8 cellular contexts compared by ENCODE assay signal in the genomic region with DNA sequence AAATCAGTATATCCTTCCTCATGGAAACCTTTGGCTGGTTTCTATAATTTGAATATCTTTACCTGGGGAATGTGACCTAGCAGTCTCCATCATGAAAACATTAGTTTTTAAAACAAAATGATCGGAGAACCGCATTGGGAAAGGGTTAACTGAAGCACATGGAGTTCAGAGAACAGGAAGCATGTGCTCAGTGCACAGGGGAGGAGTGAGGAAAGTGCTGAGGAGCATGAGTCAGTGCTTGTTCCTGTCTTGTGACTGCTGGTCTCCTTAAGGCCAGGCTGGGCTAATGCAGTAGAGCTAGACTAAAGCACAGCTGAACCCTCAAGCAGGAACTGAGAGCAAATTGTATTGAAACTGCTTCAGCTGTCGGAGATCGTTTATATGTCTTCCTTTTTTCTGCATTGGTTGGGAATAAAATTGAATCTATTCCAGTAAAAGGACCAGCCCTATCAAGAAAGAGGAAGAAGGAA. TPM values are rescaled to one million over a fixed set of nuclear protein-coding genes. Genes with fewer than 3 reads are reported as not detected.
A peak's percentile ranks its signal among the peaks of the same experiment; 100 is the strongest.
DNase-seq lines count a peak whose midpoint lies in the region; ATAC-seq and TF ChIP-seq lines count a peak whose summit lies in the region.

No MANE protein-coding gene starts in this region.

- TF ChIP-seq CTCF in upper lobe of right lung (IDR thresholded peaks at IDR 0.05) (no peak), mesothelial cell of epicardium (IDR thresholded peaks at IDR 0.05; ENCODE audit: unreplicated experiment) (no peak)

- H3K9me3 Mint-ChIP-seq in natural killer cell treated with Interleukin-12 subunit alpha and Interleukin-12 subunit beta and Interleukin-15 and Interleukin-18, amount 100 ng/mL, for 72 hours, result no peaks in the 10 kb centered on the region
- no peaks in the 10 kb centered on the region for H3K9me3 Mint-ChIP-seq in mesothelial cell of epicardium

- H3K27ac Mint-ChIP-seq in natural killer cell treated with Interleukin-12 subunit alpha and Interleukin-12 subunit beta and Interleukin-15 and Interleukin-18, amount 100 ng/mL, for 72 hours, result peak overlapping the region; percentile 99 to 100
- no peak overlapping the region for H3K27ac Mint-ChIP-seq in mesothelial cell of epicardium

- H3K4me1 ChIP-seq in upper lobe of right lung, result peaks cover 44% of the 10 kb centered on the region

- peaks cover 64% of the 10 kb centered on the region for H3K36me3 Mint-ChIP-seq in natural killer cell treated with Interleukin-12 subunit alpha and Interleukin-12 subunit beta and Interleukin-15 and Interleukin-18, amount 100 ng/mL, for 72 hours
- H3K36me3 Mint-ChIP-seq in mesothelial cell of epicardium, result peaks cover 48% of the 10 kb centered on the region

- no peaks in the 10 kb centered on the region for H3K9me3 ChIP-seq in KOPT-K1 (ENCODE audit: insufficient read depth, low read length, poor library complexity, severe bottlenecking)
- H3K9me3 ChIP-seq in upper lobe of right lung, result no peaks in the 10 kb centered on the region

- DNase-seq in GDM1 (lab: John Stamatoyannopoulos, UW) (peak; percentile 88), epidermal melanocyte (ENCODE audit: insufficient read length, low spot score) (peak; percentile 38), upper lobe of right lung (peak; percentile 64), mesothelial cell of epicardium (ENCODE audit: low spot score in 2 of 2, unreplicated experiment in 2 of 2) (no peak)
- peak; percentile 64 to 74 for DNase-seq in activated CD4-positive, alpha-beta T cell treated with anti-CD3 and anti-CD28 coated beads, Interleukin-2, amount 50 U/mL, for 48 hours
- peak; percentile 82 for DNase-seq in natural killer cell treated with Interleukin-12 subunit alpha and Interleukin-12 subunit beta and Interleukin-15 and Interleukin-18, amount 100 ng/mL, for 72 hours (ENCODE audit: low spot score)

- H3K27me3 Mint-ChIP-seq in natural killer cell treated with Interleukin-12 subunit alpha and Interleukin-12 subunit beta and Interleukin-15 and Interleukin-18, amount 100 ng/mL, for 72 hours, result no peaks in the 10 kb centered on the region
- H3K27me3 Mint-ChIP-seq in mesothelial cell of epicardium (ENCODE audit: low read depth), result no peaks in the 10 kb centered on the region

- H3K27ac ChIP-seq in KOPT-K1 (ENCODE audit: low read depth, low read length, poor library complexity, severe bottlenecking) (peak overlapping the region; percentile 97), upper lobe of right lung (peak overlapping the region; percentile 44)

- H3K4me1 Mint-ChIP-seq in natural killer cell treated with Interleukin-12 subunit alpha and Interleukin-12 subunit beta and Interleukin-15 and Interleukin-18, amount 100 ng/mL, for 72 hours (ENCODE audit: low read depth in 2 of 2), result peaks cover 68 to 71% of the 10 kb centered on the region in 2 donors
- H3K4me1 Mint-ChIP-seq in mesothelial cell of epicardium, result peaks cover 17% of the 10 kb centered on the region

- peak overlapping the region; percentile 72 for H3K4me3 ChIP-seq in upper lobe of right lung

- no peaks in the 10 kb centered on the region for H3K27me3 ChIP-seq in upper lobe of right lung

- intact Hi-C loops in upper lobe of right lung (cut with DNase I), result no loop called here

- H3K36me3 ChIP-seq in KOPT-K1 (ENCODE audit: insufficient read depth, low read length) (peaks cover 69% of the 10 kb centered on the region), upper lobe of right lung (peaks cover 51% of the 10 kb centered on the region)

- ATAC-seq in GM21717 (IDR thresholded peaks at IDR 0.05; ENCODE audit: unreplicated experiment) (peak; percentile 93), upper lobe of right lung (peak; percentile 99)
- ATAC-seq in natural killer cell treated with Interleukin-12 subunit alpha and Interleukin-12 subunit beta and Interleukin-15 and Interleukin-18, amount 100 ng/mL, for 72 hours, result peak; percentile 95 to 98

- peak overlapping the region; percentile 93 for H3K4me3 Mint-ChIP-seq in natural killer cell treated with Interleukin-12 subunit alpha and Interleukin-12 subunit beta and Interleukin-15 and Interleukin-18, amount 100 ng/mL, for 72 hours
- H3K4me3 Mint-ChIP-seq in mesothelial cell of epicardium, result no peak overlapping the region

RNA-seq across cellular contexts. Expression of a gene that starts 5.8 kb away (rescaled TPM):
- total RNA-seq in natural killer cell treated with Interleukin-12 subunit alpha and Interleukin-12 subunit beta and Interleukin-15 and Interleukin-18, amount 100 ng/mL, for 72 hours, result 100 to 1,000 TPM; 186 to 228 TPM
- total RNA-seq in upper lobe of right lung (98.0 TPM), mesothelial cell of epicardium (83.8 to 87.3 TPM (median 83.9 TPM) in 3 replicates)

Comparison
In these comparisons a context has a peak if more than half of its experiments do, and no peak if none do; other contexts are left out.
1. DNase-seq: peak in GDM1 (single experiment), activated CD4-positive, alpha-beta T cell treated with anti-CD3 and anti-CD28 coated beads, Interleukin-2, amount 50 U/mL, for 48 hours (2 of 2), epidermal melanocyte (single experiment), natural killer cell treated with Interleukin-12 subunit alpha and Interleukin-12 subunit beta and Interleukin-15 and Interleukin-18, amount 100 ng/mL, for 72 hours (single experiment) and upper lobe of right lung (single experiment); none in mesothelial cell of epicardium (0 of 2).
2. Peak in every context shown above with its lines, with median percentiles within 50 percentile points of each other: ATAC-seq.